ENCODE assay signal across 24 cellular contexts in the genomic region with DNA sequence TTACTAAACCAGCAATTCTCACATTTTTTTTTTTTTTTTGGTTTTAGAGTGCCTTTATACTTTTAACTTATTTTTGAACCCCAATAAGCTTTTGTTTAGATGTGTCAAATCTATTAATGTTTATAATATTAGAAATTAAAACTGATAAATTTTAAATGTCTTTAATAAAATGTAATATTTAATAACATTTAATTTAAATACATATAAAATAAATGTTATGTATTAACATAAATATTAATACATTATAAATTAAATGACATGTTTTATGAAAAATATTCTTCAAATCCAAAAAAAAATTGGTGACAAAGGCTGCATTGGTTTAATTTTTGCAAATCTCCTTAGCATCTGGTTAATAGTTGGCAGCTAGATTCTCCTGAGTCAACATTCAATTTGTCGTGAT.
"Had no signal": no experiment of that assay in that cellular context is flagged by ENCODE, and none has a peak within 500 bp of the region (broad histone marks: within the 10 kb centered on the region; RNA-seq: fewer than 3 reads in every experiment).

No MANE protein-coding gene starts in this region.

- H3K27ac ChIP-seq: colonic mucosa, epithelial cell of prostate, gastroesophageal sphincter, heart left ventricle, hepatocyte, left lung, neural progenitor cell, psoas muscle, skin epidermis, thyroid gland, vagina had no signal

- H3K4me1 Mint-ChIP-seq: naive thymus-derived CD4-positive, alpha-beta T cell; stimulated activated naive CD8-positive, alpha-beta T cell treated with anti-CD3 and anti-CD28 coated beads, Interleukin-15, amount 100 ng/mL, for 72 hours had no signal

- H3K9ac ChIP-seq: neural progenitor cell had no signal

- DNase-seq: colonic mucosa; dermis blood vessel endothelial cell; foreskin fibroblast; heart left ventricle; left cardiac atrium; left lung; mesenchymal stem cell; naive thymus-derived CD4-positive, alpha-beta T cell; psoas muscle; right cardiac atrium; stimulated activated CD4-positive, alpha-beta T cell treated with anti-CD3 and anti-CD28 coated beads, Interleukin-15, amount 100 ng/mL, for 24 hours; stimulated activated CD4-positive, alpha-beta T cell treated with anti-CD3 and anti-CD28 coated beads, Interleukin-2, amount 100 ng/mL, for 48 hours; stimulated activated naive CD4-positive, alpha-beta T cell; stimulated activated naive CD8-positive, alpha-beta T cell treated with anti-CD3 and anti-CD28 coated beads, Interleukin-15, amount 100 ng/mL, for 72 hours; thyroid gland; trophoblast cell had no signal

- H3K4me3 Mint-ChIP-seq: naive thymus-derived CD4-positive, alpha-beta T cell; nephron; neural progenitor cell; stimulated activated naive CD8-positive, alpha-beta T cell treated with anti-CD3 and anti-CD28 coated beads, Interleukin-15, amount 100 ng/mL, for 72 hours had no signal

- H3K27ac Mint-ChIP-seq: naive thymus-derived CD4-positive, alpha-beta T cell; nephron; neural progenitor cell; stimulated activated naive CD8-positive, alpha-beta T cell treated with anti-CD3 and anti-CD28 coated beads, Interleukin-15, amount 100 ng/mL, for 72 hours had no signal

- ATAC-seq: esophagus mucosa; gastroesophageal sphincter; heart left ventricle; left cardiac atrium; left lung; naive thymus-derived CD4-positive, alpha-beta T cell; psoas muscle; right cardiac atrium; stimulated activated naive CD8-positive, alpha-beta T cell treated with anti-CD3 and anti-CD28 coated beads, Interleukin-15, amount 100 ng/mL, for 72 hours had no signal

- H3K36me3 ChIP-seq: colonic mucosa, heart left ventricle, left lung, neural progenitor cell, thyroid gland, vagina had no signal

- H3K9me3 ChIP-seq: colonic mucosa, gastroesophageal sphincter, heart left ventricle, left lung, psoas muscle, thyroid gland, vagina had no signal

- H3K27me3 Mint-ChIP-seq: stimulated activated naive CD8-positive, alpha-beta T cell treated with anti-CD3 and anti-CD28 coated beads, Interleukin-15, amount 100 ng/mL, for 72 hours had no signal

- H3K36me3 Mint-ChIP-seq: naive thymus-derived CD4-positive, alpha-beta T cell had no signal

- H3K9me3 Mint-ChIP-seq: naive thymus-derived CD4-positive, alpha-beta T cell; nephron; neural progenitor cell; stimulated activated naive CD8-positive, alpha-beta T cell treated with anti-CD3 and anti-CD28 coated beads, Interleukin-15, amount 100 ng/mL, for 72 hours had no signal

- H3K4me1 ChIP-seq: colonic mucosa, gastroesophageal sphincter, left lung, neural progenitor cell had no signal

- H3K4me3 ChIP-seq: colonic mucosa, gastroesophageal sphincter, heart left ventricle, hepatocyte, left lung, neural progenitor cell, psoas muscle, skin epidermis, thyroid gland, vagina had no signal
